Comparison of ENCODE assay signal across 8 cellular contexts in the genomic region with DNA sequence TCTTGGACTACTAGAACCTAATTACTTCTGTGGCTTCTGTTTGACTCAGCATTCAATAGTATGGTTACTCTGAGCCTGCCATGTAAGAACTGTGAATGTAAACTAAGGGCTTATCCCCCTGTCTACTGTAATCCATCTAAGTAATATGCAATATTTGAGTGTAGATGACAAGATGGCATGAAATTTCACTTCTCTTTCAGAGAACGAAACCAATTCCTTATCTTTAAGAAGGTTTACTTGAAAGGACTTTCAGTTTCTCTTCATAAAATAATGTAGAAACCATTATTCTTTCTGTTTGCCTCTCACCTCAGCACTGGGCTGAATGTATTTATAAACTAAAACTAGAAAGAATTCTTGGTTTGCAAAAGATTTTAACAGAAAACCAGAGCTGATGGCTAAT.
DNase-seq lines count a peak whose midpoint lies in the region; ATAC-seq and TF ChIP-seq lines count a peak whose summit lies in the region.

No MANE protein-coding gene starts in this region.

- H3K27ac ChIP-seq in CD4-positive, alpha-beta T cell (ENCODE audit: low read depth, low read length), result peak overlapping the region; percentile 30
- H3K27ac ChIP-seq in osteoblast (ENCODE audit: low read depth, low read length), result no peak overlapping the region

- no peak overlapping the region for H3K4me2 ChIP-seq in osteoblast (ENCODE audit: insufficient read depth, low read length)

- CTCF ChIA-PET in CD4-positive, alpha-beta T cell (lab: Charles Lee), result interaction anchor here (1.4 to 2.3 kb wide), 4 partner anchors 11 to 59 kb away, joined by 3 to 6 read pairs (median 4); no protein-coding TSS in a partner anchor

- intact Hi-C loops in CD4-positive, alpha-beta T cell (cut with DNase I, micrococcal nuclease), result loop anchor here in 1 of 2 experiments (1.0 kb wide), 1 partner anchor 14 kb away; no protein-coding TSS in a partner anchor
- intact Hi-C loops in head of caudate nucleus (cut with DNase I), result no loop called here

- ATAC-seq in CD4-positive, alpha-beta T cell (ENCODE audit: poor library complexity), result peak; percentile 66
- peak; percentile 83 for ATAC-seq in GM19463 (IDR thresholded peaks at IDR 0.05; ENCODE audit: unreplicated experiment)
- ATAC-seq in HG03354 (IDR thresholded peaks at IDR 0.05; ENCODE audit: poor library complexity, severe bottlenecking, unreplicated experiment), result peak; percentile 89
- peak; percentile 87 for ATAC-seq in activated naive CD8-positive, alpha-beta T cell treated with anti-CD3 and anti-CD28 coated beads, Interleukin-2, amount 50 U/mL, for 24 hours

- no peak for TF ChIP-seq CTCF in CD4-positive, alpha-beta T cell (IDR thresholded peaks at IDR 0.05)
- TF ChIP-seq CTCF in osteoblast (IDR thresholded peaks at IDR 0.05; ENCODE audit: extremely low read depth, low read depth, low read length), result no peak

- H3K9me3 ChIP-seq in CD4-positive, alpha-beta T cell (ENCODE audit: control insufficient read depth, low read length), result no peaks in the 10 kb centered on the region
- no peaks in the 10 kb centered on the region for H3K9me3 ChIP-seq in osteoblast (ENCODE audit: low read depth, low read length)

- H3K4me3 ChIP-seq in osteoblast (ENCODE audit: insufficient read depth, low read length), result no peak overlapping the region

- H2AFZ ChIP-seq in osteoblast (ENCODE audit: low read length), result no peak overlapping the region

- peaks cover 5% of the 10 kb centered on the region for H3K4me1 ChIP-seq in osteoblast (ENCODE audit: insufficient read depth, low read length)

- peaks cover 27% of the 10 kb centered on the region for H3K4me1 Mint-ChIP-seq in CD4-positive, alpha-beta T cell (ENCODE audit: low read depth)
- peaks cover 53% of the 10 kb centered on the region for H3K4me1 Mint-ChIP-seq in activated naive CD8-positive, alpha-beta T cell treated with anti-CD3 and anti-CD28 coated beads, Interleukin-2, amount 50 U/mL, for 24 hours

- no peaks in the 10 kb centered on the region for H3K27me3 Mint-ChIP-seq in CD4-positive, alpha-beta T cell
- H3K27me3 Mint-ChIP-seq in activated naive CD8-positive, alpha-beta T cell treated with anti-CD3 and anti-CD28 coated beads, Interleukin-2, amount 50 U/mL, for 24 hours, result no peaks in the 10 kb centered on the region

- H3K9me3 Mint-ChIP-seq in CD4-positive, alpha-beta T cell, result no peaks in the 10 kb centered on the region
- H3K9me3 Mint-ChIP-seq in activated naive CD8-positive, alpha-beta T cell treated with anti-CD3 and anti-CD28 coated beads, Interleukin-2, amount 50 U/mL, for 24 hours, result no peaks in the 10 kb centered on the region

- H4K20me1 ChIP-seq in osteoblast (ENCODE audit: insufficient read depth, low read length), result no peaks in the 10 kb centered on the region

- H3K79me2 ChIP-seq in osteoblast (ENCODE audit: insufficient read depth, low read length), result no peaks in the 10 kb centered on the region

- H3K4me3 Mint-ChIP-seq in CD4-positive, alpha-beta T cell, result peak overlapping the region; percentile 73
- peak overlapping the region; percentile 3 for H3K4me3 Mint-ChIP-seq in activated naive CD8-positive, alpha-beta T cell treated with anti-CD3 and anti-CD28 coated beads, Interleukin-2, amount 50 U/mL, for 24 hours

- no peaks in the 10 kb centered on the region for H3K36me3 ChIP-seq in osteoblast (ENCODE audit: insufficient read depth, low read length)

- H3K27me3 ChIP-seq in CD4-positive, alpha-beta T cell (ENCODE audit: control insufficient read depth, insufficient read depth, low read length), result no peaks in the 10 kb centered on the region
- H3K27me3 ChIP-seq in osteoblast (ENCODE audit: insufficient read depth, low read length), result peaks cover 1% of the 10 kb centered on the region

- DNase-seq in CD4-positive, alpha-beta T cell, result no peak
- DNase-seq in activated naive CD8-positive, alpha-beta T cell treated with anti-CD3 and anti-CD28 coated beads, Interleukin-2, amount 50 U/mL, for 24 hours, result no peak
- no peak for DNase-seq in head of caudate nucleus
- no peak for DNase-seq in osteoblast (ENCODE audit: insufficient read length, low spot score, missing footprints)
- DNase-seq in NCI-H345 treated with DMSO at 0.1 percent for 48 hours (lab: John Stamatoyannopoulos, UW; ENCODE audit: unreplicated experiment), result no peak
- DNase-seq in activated CD4-positive, CD25-positive, alpha-beta regulatory T cell treated with anti-CD3 and anti-CD28 coated beads, Interleukin-2, amount 50 U/mL, for 72 hours, result no peak

- H3K36me3 Mint-ChIP-seq in CD4-positive, alpha-beta T cell (ENCODE audit: low read depth), result no peaks in the 10 kb centered on the region
- no peaks in the 10 kb centered on the region for H3K36me3 Mint-ChIP-seq in activated naive CD8-positive, alpha-beta T cell treated with anti-CD3 and anti-CD28 coated beads, Interleukin-2, amount 50 U/mL, for 24 hours (ENCODE audit: low read depth)

- POLR2A ChIA-PET in CD4-positive, alpha-beta T cell (lab: Charles Lee), result interaction anchor here (0.8 to 4.8 kb wide), 8 partner anchors 12 to 319 kb away, joined by 3 to 77 read pairs (median 3); a partner anchor contains a TSS

- peak overlapping the region; percentile 80 for H3K27ac Mint-ChIP-seq in CD4-positive, alpha-beta T cell
- H3K27ac Mint-ChIP-seq in activated naive CD8-positive, alpha-beta T cell treated with anti-CD3 and anti-CD28 coated beads, Interleukin-2, amount 50 U/mL, for 24 hours, result peak overlapping the region; percentile 71
